ENCODE assay signal across 35 cellular contexts in the genomic region with DNA sequence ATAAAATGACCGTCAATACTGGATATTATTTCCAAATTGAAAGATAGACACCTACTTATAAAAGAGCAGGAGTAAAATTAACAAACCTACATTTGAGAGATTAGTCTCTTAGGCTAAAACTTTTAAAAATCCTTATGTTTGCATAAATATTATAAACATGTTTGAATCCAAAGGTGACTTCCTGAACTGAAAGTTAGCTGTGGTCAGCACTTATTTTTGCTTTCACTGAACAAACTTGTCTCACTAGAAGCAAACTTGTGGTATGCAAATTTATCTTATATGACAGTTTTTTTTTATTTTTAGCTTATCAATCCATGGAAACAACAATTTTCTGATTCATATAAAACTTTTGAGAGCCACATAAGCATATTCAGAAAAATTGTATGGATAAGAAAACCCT.
"Had no signal": no experiment of that assay in that cellular context is flagged by ENCODE, and none has a peak within 500 bp of the region (broad histone marks: within the 10 kb centered on the region; RNA-seq: fewer than 3 reads in every experiment).

No MANE protein-coding gene starts in this region.

- FAIRE-seq: astrocyte, TTC549 had no signal

- H3K36me3 Mint-ChIP-seq: activated CD4-positive, alpha-beta memory T cell treated with anti-CD3 and anti-CD28 coated beads for 36 hours; activated naive CD4-positive, alpha-beta T cell treated with anti-CD3 and anti-CD28 coated beads, Interleukin-2, amount 50 U/mL, for 72 hours; activated naive CD8-positive, alpha-beta T cell treated with anti-CD3 and anti-CD28 coated beads for 36 hours had no signal

- ATAC-seq: activated CD8-positive, alpha-beta T cell treated with anti-CD3 and anti-CD28 coated beads for 36 hours; activated naive CD4-positive, alpha-beta T cell treated with anti-CD3 and anti-CD28 coated beads, Interleukin-2, amount 50 U/mL, for 72 hours; activated T-cell treated with anti-CD3 and anti-CD28 coated beads, Interleukin-2, amount 50 U/mL, for 4 hours; activated T-cell treated with anti-CD3 and anti-CD28 coated beads, Interleukin-2, amount 50 U/mL, for 72 hours; activated T-helper 17 cell treated with anti-CD3 and anti-CD28 coated beads, Interleukin-2, amount 50 U/mL, for 72 hours; body of pancreas; T-helper 17 cell had no signal

- H3K27me3 ChIP-seq: adrenal gland, body of pancreas, brain microvascular endothelial cell, breast epithelium had no signal

- H3K4me3 Mint-ChIP-seq: activated B cell treated with CpG ODN at 0.5 μM for 24 hours; activated CD4-positive, alpha-beta memory T cell treated with anti-CD3 and anti-CD28 coated beads for 36 hours; activated CD4-positive, alpha-beta T cell treated with anti-CD3 and anti-CD28 coated beads, Interleukin-2, amount 10 ng/mL, durations not matched to agents 24 days and 14 days; activated CD8-positive, alpha-beta T cell treated with anti-CD3 and anti-CD28 coated beads for 36 hours; activated naive CD4-positive, alpha-beta T cell treated with anti-CD3 and anti-CD28 coated beads for 36 hours; activated naive CD8-positive, alpha-beta T cell treated with anti-CD3 and anti-CD28 coated beads for 36 hours; activated T-cell treated with anti-CD3 and anti-CD28 coated beads, Interleukin-2, amount 50 U/mL, for 4 hours; activated T-cell treated with anti-CD3 and anti-CD28 coated beads, Interleukin-2, amount 50 U/mL, for 72 hours; activated T-helper 1 cell treated with anti-CD3 and anti-CD28 coated beads, Interleukin-12 subunit alpha, Interleukin-12 subunit beta, Interleukin-2, Interleukin-4 antibody, amounts not matched to agents 30 ng/mL and 10 ng/mL and 1 ng/mL, durations not matched to agents 14 hours and 24 hours and 36 hours; activated T-helper 17 cell treated with anti-CD3 and anti-CD28 coated beads, Interleukin-2, amount 50 U/mL, for 72 hours; T-helper 17 cell; T-helper 2 cell treated with Interferon-gamma antibody and Interleukin-4, amounts not matched to agents 5 μg/mL and 100 μg/mL, for 36 hours had no signal

- H3K4me1 Mint-ChIP-seq: activated B cell treated with CpG ODN at 0.5 μM for 24 hours; activated CD4-positive, alpha-beta T cell treated with anti-CD3 and anti-CD28 coated beads, Interleukin-2, amount 10 ng/mL, durations not matched to agents 24 days and 14 days; activated naive CD8-positive, alpha-beta T cell treated with anti-CD3 and anti-CD28 coated beads for 36 hours; activated T-helper 17 cell treated with anti-CD3 and anti-CD28 coated beads, Interleukin-2, amount 50 U/mL, for 72 hours; T-helper 17 cell had no signal

- H3K27ac ChIP-seq: adrenal gland, body of pancreas, brain microvascular endothelial cell, breast epithelium, VCaP had no signal

- H3K27ac Mint-ChIP-seq: activated B cell treated with CpG ODN at 0.5 μM for 24 hours; activated CD4-positive, alpha-beta memory T cell treated with anti-CD3 and anti-CD28 coated beads for 36 hours; activated CD4-positive, alpha-beta T cell treated with anti-CD3 and anti-CD28 coated beads, Interleukin-2, amount 10 ng/mL, durations not matched to agents 24 days and 14 days; activated CD8-positive, alpha-beta T cell treated with anti-CD3 and anti-CD28 coated beads for 36 hours; activated naive CD4-positive, alpha-beta T cell treated with anti-CD3 and anti-CD28 coated beads for 36 hours; activated naive CD4-positive, alpha-beta T cell treated with anti-CD3 and anti-CD28 coated beads, Interleukin-2, amount 50 U/mL, for 72 hours; activated naive CD8-positive, alpha-beta T cell treated with anti-CD3 and anti-CD28 coated beads for 36 hours; activated T-cell treated with anti-CD3 and anti-CD28 coated beads, Interleukin-2, amount 50 U/mL, for 72 hours; activated T-helper 1 cell treated with anti-CD3 and anti-CD28 coated beads, Interleukin-12 subunit alpha, Interleukin-12 subunit beta, Interleukin-2, Interleukin-4 antibody, amounts not matched to agents 30 ng/mL and 10 ng/mL and 1 ng/mL, durations not matched to agents 14 hours and 24 hours and 36 hours; activated T-helper 17 cell treated with anti-CD3 and anti-CD28 coated beads, Interleukin-2, amount 50 U/mL, for 72 hours; T-helper 17 cell; T-helper 2 cell treated with Interferon-gamma antibody and Interleukin-4, amounts not matched to agents 5 μg/mL and 100 μg/mL, for 36 hours had no signal

- H3K9me3 Mint-ChIP-seq: activated CD4-positive, alpha-beta T cell treated with anti-CD3 and anti-CD28 coated beads, Interleukin-2, amount 10 ng/mL, durations not matched to agents 24 days and 14 days; activated naive CD8-positive, alpha-beta T cell treated with anti-CD3 and anti-CD28 coated beads for 36 hours; activated T-helper 1 cell treated with anti-CD3 and anti-CD28 coated beads, Interleukin-12 subunit alpha, Interleukin-12 subunit beta, Interleukin-2, Interleukin-4 antibody, amounts not matched to agents 30 ng/mL and 10 ng/mL and 1 ng/mL, durations not matched to agents 14 hours and 24 hours and 36 hours; activated T-helper 17 cell treated with anti-CD3 and anti-CD28 coated beads, Interleukin-2, amount 50 U/mL, for 72 hours had no signal

- H3K27me3 Mint-ChIP-seq: activated B cell treated with CpG ODN at 0.5 μM for 24 hours; activated CD4-positive, alpha-beta memory T cell treated with anti-CD3 and anti-CD28 coated beads for 36 hours; activated CD4-positive, alpha-beta T cell treated with anti-CD3 and anti-CD28 coated beads, Interleukin-2, amount 10 ng/mL, durations not matched to agents 24 days and 14 days; activated CD8-positive, alpha-beta T cell treated with anti-CD3 and anti-CD28 coated beads for 36 hours; activated naive CD8-positive, alpha-beta T cell treated with anti-CD3 and anti-CD28 coated beads for 36 hours; activated T-helper 17 cell treated with anti-CD3 and anti-CD28 coated beads, Interleukin-2, amount 50 U/mL, for 72 hours; T-helper 17 cell had no signal

- DNase-seq: activated B cell treated with CpG ODN at 0.5 μM for 24 hours; activated CD4-positive, alpha-beta memory T cell treated with anti-CD3 and anti-CD28 coated beads for 36 hours; activated CD4-positive, alpha-beta T cell treated with anti-CD3 and anti-CD28 coated beads for 4 hours; activated CD4-positive, alpha-beta T cell treated with anti-CD3 and anti-CD28 coated beads, Interleukin-2, amount 10 ng/mL, durations not matched to agents 24 days and 14 days; activated CD4-positive, alpha-beta T cell treated with anti-CD3 and anti-CD28 coated beads, Interleukin-2, amount 50 U/mL, for 1 hour; activated CD4-positive, alpha-beta T cell treated with anti-CD3 and anti-CD28 coated beads, Interleukin-2, amount 50 U/mL, for 4 hours; activated CD4-positive, CD25-positive, alpha-beta regulatory T cell treated with anti-CD3 and anti-CD28 coated beads, Interleukin-2, amount 50 U/mL, for 72 hours; activated CD8-positive, alpha-beta memory T cell treated with anti-CD3 and anti-CD28 coated beads, Interleukin-2, amount 50 U/mL, for 4 hours; activated CD8-positive, alpha-beta T cell treated with anti-CD3 and anti-CD28 coated beads for 36 hours; activated effector memory CD4-positive, alpha-beta T cell treated with anti-CD3 and anti-CD28 coated beads, Interleukin-2, amount 50 U/mL, for 16 hours; activated gamma-delta T cell treated with Interleukin-2 at 50 U/mL for 16 hours; activated naive CD4-positive, alpha-beta T cell; activated naive CD4-positive, alpha-beta T cell treated with anti-CD3 and anti-CD28 coated beads for 36 hours; activated naive CD4-positive, alpha-beta T cell treated with anti-CD3 and anti-CD28 coated beads, Interleukin-2, amount 50 U/mL, for 16 hours; activated naive CD8-positive, alpha-beta T cell treated with anti-CD3 and anti-CD28 coated beads for 36 hours; activated T-cell treated with anti-CD3 and anti-CD28 coated beads for 4 hours; activated T-cell treated with anti-CD3 and anti-CD28 coated beads, Interleukin-2, amount 50 U/mL, for 1 hour; activated T-cell treated with anti-CD3 and anti-CD28 coated beads, Interleukin-2, amount 50 U/mL, for 4 hours; activated T-cell treated with anti-CD3 and anti-CD28 coated beads, Interleukin-2, amount 50 U/mL, for 72 hours; adrenal gland; amniotic stem cell; aorta; body of pancreas; brain microvascular endothelial cell; central memory CD4-positive, alpha-beta T cell; T-helper 17 cell; T-helper 9 cell had no signal

- H3K4me3 ChIP-seq: adrenal gland, body of pancreas, breast epithelium had no signal

- H3K36me3 ChIP-seq: adrenal gland, brain microvascular endothelial cell, breast epithelium had no signal

- H3K4me1 ChIP-seq: adrenal gland, body of pancreas, breast epithelium had no signal

- H3K9me3 ChIP-seq: body of pancreas, breast epithelium had no signal
